In genomic region chr7:145411066-145411465, GRCh38 we compare ENCODE assay signal across 25 cellular contexts.
"Had no signal": no experiment of that assay in that cellular context is flagged by ENCODE, and none has a peak within 500 bp of the region (broad histone marks: within the 10 kb centered on the region; RNA-seq: fewer than 3 reads in every experiment).

No MANE protein-coding gene starts in this region.

- H3K4me1 ChIP-seq: neural progenitor cell, pancreas, prostate gland, right lobe of liver, sigmoid colon, stomach, thyroid gland, tibial nerve, upper lobe of left lung, vagina had no signal

- H2AFZ ChIP-seq: neural progenitor cell had no signal

- H3K4me2 ChIP-seq: neural progenitor cell had no signal

- H3K27ac ChIP-seq: neural progenitor cell, pancreas, prostate gland, right lobe of liver, sigmoid colon, stomach, thoracic aorta, thyroid gland, tibial nerve, upper lobe of left lung, vagina had no signal

- H3K4me3 Mint-ChIP-seq: natural killer cell; nephron; neural progenitor cell; stimulated activated effector memory CD8-positive, alpha-beta T cell treated with anti-CD3 and anti-CD28 coated beads, Interleukin-12 subunit alpha, Interleukin-12 subunit beta, amount 100 ng/mL, for 72 hours; stimulated activated naive B cell treated with anti-CD40 and anti-IgM and Interleukin-4, amounts not matched to agents 10 μg/mL and 1 μg/mL and 100 μg/mL, for 72 hours; stimulated activated naive CD8-positive, alpha-beta T cell treated with anti-CD3 and anti-CD28 coated beads, Interleukin-15, Interleukin-2, amounts not matched to agents 100 ng/mL and 50 ng/mL, for 24 hours had no signal

- DNase-seq: natural killer cell; occipital lobe; pancreas; right cardiac atrium; right lobe of liver; sigmoid colon; small intestine; stimulated activated CD4-positive, alpha-beta T cell treated with anti-CD3 and anti-CD28 coated beads, Interleukin-15, amount 100 ng/mL, for 24 hours; stimulated activated CD4-positive, alpha-beta T cell treated with anti-CD3 and anti-CD28 coated beads, Interleukin-2, amount 100 ng/mL, for 24 hours; stimulated activated CD4-positive, alpha-beta T cell treated with anti-CD3 and anti-CD28 coated beads, Interleukin-2, amount 100 ng/mL, for 48 hours; stimulated activated CD4-positive, alpha-beta T cell treated with anti-CD3 and anti-CD28 coated beads, Interleukin-4, amount 100 ng/mL, for 24 hours; stimulated activated naive B cell treated with anti-CD40 and anti-IgM and Interleukin-4, amounts not matched to agents 10 μg/mL and 1 μg/mL and 100 μg/mL, for 72 hours; stimulated activated naive CD4-positive, alpha-beta T cell treated with Interleukin-2 at 50 U/mL for 16 hours; stomach; thyroid gland; trophoblast cell; upper lobe of left lung had no signal

- H3K9me3 ChIP-seq: pancreas, prostate gland, right lobe of liver, sigmoid colon, thoracic aorta, thyroid gland, upper lobe of left lung, vagina had no signal

- H3K27me3 Mint-ChIP-seq: stimulated activated naive B cell treated with anti-CD40 and anti-IgM and Interleukin-4, amounts not matched to agents 10 μg/mL and 1 μg/mL and 100 μg/mL, for 72 hours; stimulated activated naive CD8-positive, alpha-beta T cell treated with anti-CD3 and anti-CD28 coated beads, Interleukin-15, Interleukin-2, amounts not matched to agents 100 ng/mL and 50 ng/mL, for 24 hours had no signal

- H3K4me1 Mint-ChIP-seq: natural killer cell; neural progenitor cell; stimulated activated effector memory CD8-positive, alpha-beta T cell treated with anti-CD3 and anti-CD28 coated beads, Interleukin-12 subunit alpha, Interleukin-12 subunit beta, amount 100 ng/mL, for 72 hours; stimulated activated naive B cell treated with anti-CD40 and anti-IgM and Interleukin-4, amounts not matched to agents 10 μg/mL and 1 μg/mL and 100 μg/mL, for 72 hours had no signal

- H3K36me3 Mint-ChIP-seq: natural killer cell; neural progenitor cell; stimulated activated effector memory CD8-positive, alpha-beta T cell treated with anti-CD3 and anti-CD28 coated beads, Interleukin-12 subunit alpha, Interleukin-12 subunit beta, amount 100 ng/mL, for 72 hours; stimulated activated naive B cell treated with anti-CD40 and anti-IgM and Interleukin-4, amounts not matched to agents 10 μg/mL and 1 μg/mL and 100 μg/mL, for 72 hours had no signal

- ATAC-seq: natural killer cell; pancreas; right cardiac atrium; right lobe of liver; stimulated activated effector memory CD8-positive, alpha-beta T cell treated with anti-CD3 and anti-CD28 coated beads, Interleukin-12 subunit alpha, Interleukin-12 subunit beta, amount 100 ng/mL, for 72 hours; stimulated activated naive B cell treated with anti-CD40 and anti-IgM and Interleukin-4, amounts not matched to agents 10 μg/mL and 1 μg/mL and 100 μg/mL, for 72 hours had no signal

- H3K9ac ChIP-seq: neural progenitor cell had no signal

- H3K27me3 ChIP-seq: neural progenitor cell, pancreas, right lobe of liver, sigmoid colon, stomach, thyroid gland, tibial nerve, upper lobe of left lung, vagina had no signal

- H3K27ac Mint-ChIP-seq: natural killer cell; neural progenitor cell; stimulated activated effector memory CD8-positive, alpha-beta T cell treated with anti-CD3 and anti-CD28 coated beads, Interleukin-12 subunit alpha, Interleukin-12 subunit beta, amount 100 ng/mL, for 72 hours; stimulated activated naive B cell treated with anti-CD40 and anti-IgM and Interleukin-4, amounts not matched to agents 10 μg/mL and 1 μg/mL and 100 μg/mL, for 72 hours; stimulated activated naive CD8-positive, alpha-beta T cell treated with anti-CD3 and anti-CD28 coated beads, Interleukin-15, Interleukin-2, amounts not matched to agents 100 ng/mL and 50 ng/mL, for 24 hours had no signal
